Comparison of ENCODE assay signal across 16 cellular contexts in the genomic region with DNA sequence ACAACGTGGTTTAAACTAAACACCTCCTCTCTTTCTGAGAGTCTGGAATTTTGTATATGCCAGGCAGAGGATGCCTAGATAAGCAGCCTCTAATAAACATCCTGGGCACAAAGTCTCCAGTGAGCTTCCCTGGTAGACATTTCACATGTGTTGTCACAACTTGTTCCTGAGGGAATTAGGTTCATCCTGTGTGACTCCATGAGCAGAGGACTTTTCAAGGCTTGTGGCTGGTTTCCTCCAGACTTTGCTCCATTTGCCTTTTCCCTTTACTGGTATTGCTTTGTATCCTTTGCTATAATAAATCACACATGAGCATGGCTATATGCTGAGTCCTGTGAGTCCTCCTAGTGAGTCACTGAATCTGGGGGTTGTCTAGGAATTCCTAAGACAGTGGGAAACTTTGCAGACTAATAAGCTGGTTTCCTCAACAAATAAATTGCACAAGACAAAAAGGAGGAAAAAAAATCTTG.
A peak's percentile ranks its signal among the peaks of the same experiment; 100 is the strongest.
DNase-seq lines count a peak whose midpoint lies in the region; FAIRE-seq and TF ChIP-seq lines count a peak whose summit lies in the region.
"Had no signal": no experiment of that assay in that cellular context is flagged by ENCODE, and none has a peak within 500 bp of the region (broad histone marks: within the 10 kb centered on the region; RNA-seq: fewer than 3 reads in every experiment).

No MANE protein-coding gene starts in this region.

- peak overlapping the region in 1 of 3 experiments; percentile 53; a peak in 1 of 7 replicates for H3K27ac Mint-ChIP-seq in H9
- H3K27ac Mint-ChIP-seq: activated T-helper 2 cell treated with anti-CD3 and anti-CD28 coated beads, Interferon-gamma antibody, Interleukin-2, Interleukin-4, amounts not matched to agents 10 μg/mL and 5 μg/mL and 100 μg/mL, durations not matched to agents 14 hours and 24 hours and 36 hours had no signal

- H3K4ac ChIP-seq in H1 (replicated peaks; ENCODE audit: insufficient read length, low read depth, low read length) (no peak overlapping the region), H9 (ENCODE audit: low read depth, low read length) (no peak overlapping the region), trophoblast cell (ENCODE audit: low read depth, low read length) (no peak overlapping the region)

- H3K36me3 ChIP-seq in H1 (ENCODE audit: control insufficient read depth in 2 of 4, insufficient read depth in 4 of 4, low read length in 3 of 4) (no peaks in the 10 kb centered on the region), mesodermal cell (ENCODE audit: control insufficient read depth, insufficient read depth, low read length) (no peaks in the 10 kb centered on the region), OCI-LY7 (ENCODE audit: insufficient read depth, low read length) (no peaks in the 10 kb centered on the region), trophoblast cell (ENCODE audit: control insufficient read depth in 1 of 2, insufficient read depth in 2 of 2, low read length in 2 of 2) (no peaks in the 10 kb centered on the region)
- H3K36me3 ChIP-seq: Peyer's patch, upper lobe of left lung had no signal

- H4K8ac ChIP-seq in H1 (ENCODE audit: extremely low read depth, insufficient read depth, low read length), result no peak overlapping the region
- H4K8ac ChIP-seq in H9 (replicated peaks; ENCODE audit: insufficient read length, low read depth, low read length), result no peak overlapping the region
- H4K8ac ChIP-seq in trophoblast cell (ENCODE audit: low read depth, low read length), result no peak overlapping the region

- H2BK15ac ChIP-seq in H1 (ENCODE audit: low read length), result no peak overlapping the region
- H2BK15ac ChIP-seq in H9 (ENCODE audit: low read depth, low read length), result no peak overlapping the region

- no peaks in the 10 kb centered on the region for H3K27me3 ChIP-seq in H1 (replicated peaks in 1 of 4; ENCODE audit: control insufficient read depth in 3 of 4, extremely low read depth in 1 of 4, insufficient read depth in 3 of 4, low read length in 3 of 4)
- no peaks in the 10 kb centered on the region for H3K27me3 ChIP-seq in H9 (ENCODE audit: insufficient read depth, low read length)
- no peaks in the 10 kb centered on the region for H3K27me3 ChIP-seq in trophoblast cell (ENCODE audit: insufficient read depth, low read length)
- H3K27me3 ChIP-seq: Peyer's patch, upper lobe of left lung had no signal

- no peak overlapping the region for H4K12ac ChIP-seq in trophoblast cell (ENCODE audit: low read depth, low read length)

- peak; percentile 82 for FAIRE-seq in RCC 7860 (lab: Jason Lieb, UNC)
- no peak for FAIRE-seq in H1 (lab: Jason Lieb, UNC)
- FAIRE-seq: colon had no signal

- H2AFZ ChIP-seq in H1 (ENCODE audit: low read length) (0 out of 2 replicates have a peak overlapping the region, but pooled peaks have one; percentile 40), OCI-LY7 (ENCODE audit: low read length) (no peak overlapping the region), H9 (ENCODE audit: low read length) (no peak overlapping the region), trophoblast cell (ENCODE audit: insufficient read depth, low read length, poor library complexity) (no peak overlapping the region)

- no peaks in the 10 kb centered on the region for H3K27me3 Mint-ChIP-seq in H9 (ENCODE audit: low read depth)

- H2BK5ac ChIP-seq in H1 (ENCODE audit: low read depth, low read length) (no peak overlapping the region), H9 (ENCODE audit: insufficient read length, low read length) (no peak overlapping the region), trophoblast cell (ENCODE audit: low read depth, low read length, poor library complexity) (no peak overlapping the region)

- no peak for TF ChIP-seq EP300 in H1 (IDR thresholded peaks at IDR 0.05; ENCODE audit: borderline replicate concordance in 1 of 2, low read depth in 2 of 2, low read length in 2 of 2)

- no TSS peak for BruUV-seq in OCI-LY7 (replicated peaks; lab: Mats Ljungman, UMichigan)

- H3K9me2 ChIP-seq in OCI-LY7 (ENCODE audit: insufficient read depth, low read length), result no peaks in the 10 kb centered on the region

- H3K56ac ChIP-seq in H1 (replicated peaks; ENCODE audit: insufficient read length, low read depth, low read length), result no peak overlapping the region
- no peak overlapping the region for H3K56ac ChIP-seq in H9 (ENCODE audit: insufficient read length, low read depth, low read length)

- 96% methylated on average over 1 of the region's 1 CpG; no CpG with 5 or more reads in 1 of the 2 experiments for WGBS in H1 (ENCODE audit: extremely low coverage in 1 of 2, insufficient coverage in 1 of 2, insufficient read length in 1 of 2, insufficient replicate concordance in 2 of 2, low coverage in 1 of 2, low lambda C conversion rate in 2 of 2, missing lambda C conversion rate in 1 of 2), 2 experiments
- 100% methylated on average over 1 of the region's 1 CpG; no CpG with 5 or more reads in 1 of the 2 experiments for WGBS in mesodermal cell (ENCODE audit: insufficient coverage in 2 of 2), 2 experiments
- WGBS in H9 (ENCODE audit: extremely low coverage, insufficient read length, low lambda C conversion rate), result no CpG with 5 or more reads among the region's 1 CpG
- no CpG with 5 or more reads among the region's 1 CpG for WGBS in trophoblast cell (ENCODE audit: extremely low coverage, insufficient coverage, insufficient read length)

- peak; percentile 76 for DNase-seq in AG20443 (ENCODE audit: low spot score)
- DNase-seq in RCC 7860 (ENCODE audit: low spot score), result peak; percentile 67
- DNase-seq in H1 (ENCODE audit: low read depth in 1 of 2, low spot score in 2 of 2), result no peak
- DNase-seq in OCI-LY7 (ENCODE audit: low spot score), result no peak
- DNase-seq in DMS153 (lab: John Stamatoyannopoulos, UW), result no peak
- DNase-seq in H9, result no peak
- no peak for DNase-seq in trophoblast cell
- DNase-seq: activated CD4-positive, CD25-positive, alpha-beta regulatory T cell; hippocampal formation; midbrain; Peyer's patch; upper lobe of left lung had no signal

- H3K9ac ChIP-seq in H1 (replicated peaks in 1 of 4; ENCODE audit: extremely low read depth in 1 of 4, low read depth in 3 of 4, low read length in 3 of 4) (no peak overlapping the region), H9 (ENCODE audit: extremely low read depth, insufficient read length, low read length) (no peak overlapping the region), trophoblast cell (ENCODE audit: low read length) (no peak overlapping the region)

- H3K9me3 Mint-ChIP-seq in H9, result 0 out of 5 replicates have a peak, but pooled peaks cover 0 to 2% of the 10 kb centered on the region in 2 experiments
- H3K9me3 Mint-ChIP-seq: activated T-helper 2 cell treated with anti-CD3 and anti-CD28 coated beads, Interferon-gamma antibody, Interleukin-2, Interleukin-4, amounts not matched to agents 10 μg/mL and 5 μg/mL and 100 μg/mL, durations not matched to agents 14 hours and 24 hours and 36 hours had no signal

- no peaks in the 10 kb centered on the region for H3K4me1 ChIP-seq in H1 (replicated peaks in 1 of 4; ENCODE audit: control insufficient read depth in 3 of 4, insufficient read depth in 4 of 4, low read length in 3 of 4)
- no peaks in the 10 kb centered on the region for H3K4me1 ChIP-seq in mesodermal cell (ENCODE audit: control insufficient read depth, insufficient read depth, low read length, poor library complexity, severe bottlenecking)
- H3K4me1 ChIP-seq in OCI-LY7 (ENCODE audit: insufficient read depth, low read length, poor library complexity, severe bottlenecking), result no peaks in the 10 kb centered on the region
- no peaks in the 10 kb centered on the region for H3K4me1 ChIP-seq in H9 (ENCODE audit: insufficient read depth, low read length)
- H3K4me1 ChIP-seq in trophoblast cell (ENCODE audit: control insufficient read depth in 1 of 2, insufficient read depth in 2 of 2, low read length in 2 of 2), result no peaks in the 10 kb centered on the region
- H3K4me1 ChIP-seq: Peyer's patch, upper lobe of left lung had no signal

- H3K18ac ChIP-seq in H1 (ENCODE audit: extremely low read depth, low read length) (no peak overlapping the region), H9 (ENCODE audit: insufficient read length, low read depth, low read length) (no peak overlapping the region), trophoblast cell (ENCODE audit: low read length) (no peak overlapping the region)

- no peak overlapping the region for H3K4me3 Mint-ChIP-seq in H9

- POLR2A ChIA-PET in H1 (lab: Charles Lee; ENCODE audit: partially characterized antibody) (no interaction called here), OCI-LY7 (lab: Charles Lee) (interaction anchor here (0.6 kb wide), 1 partner anchor 800 kb away, joined by 3 read pairs; no protein-coding TSS in a partner anchor)

- H4K20me1 ChIP-seq in H1 (replicated peaks in 1 of 2; ENCODE audit: control insufficient read depth in 1 of 2, insufficient read depth in 2 of 2, low read length in 2 of 2) (no peaks in the 10 kb centered on the region), OCI-LY7 (ENCODE audit: insufficient read depth, low read length) (no peaks in the 10 kb centered on the region), H9 (ENCODE audit: control insufficient read depth, insufficient read depth, insufficient read length) (no peaks in the 10 kb centered on the region)

- H2BK12ac ChIP-seq in H1 (ENCODE audit: low read depth, low read length) (no peak overlapping the region), H9 (ENCODE audit: insufficient read length, low read depth, low read length) (no peak overlapping the region), trophoblast cell (ENCODE audit: low read length) (no peak overlapping the region)

- H3K4me3 ChIP-seq in H1 (ENCODE audit: extremely low read depth in 1 of 4, insufficient read depth in 2 of 4, low read depth in 3 of 4, low read length in 4 of 4) (no peak overlapping the region), mesodermal cell (ENCODE audit: extremely low read depth, insufficient read depth, low read length, poor library complexity, severe bottlenecking) (no peak overlapping the region), OCI-LY7 (ENCODE audit: low read depth, low read length, poor library complexity, severe bottlenecking) (no peak overlapping the region), trophoblast cell (ENCODE audit: low read depth, low read length) (no peak overlapping the region)
- H3K4me3 ChIP-seq: Peyer's patch, skin epidermis, upper lobe of left lung had no signal

- no peak overlapping the region for H3K23ac ChIP-seq in H1 (ENCODE audit: insufficient read length)
- no peak overlapping the region for H3K23ac ChIP-seq in H9 (ENCODE audit: insufficient read length, low read depth, low read length)
- no peak overlapping the region for H3K23ac ChIP-seq in trophoblast cell (ENCODE audit: low read length)

- no peak for TF ChIP-seq RAD21 in H1 (IDR thresholded peaks at IDR 0.05 in 1 of 2, conservative IDR thresholded peaks at IDR 0.05 in 1 of 2; ENCODE audit: low read depth in 2 of 2, low read length in 2 of 2)

- H3K4me1 Mint-ChIP-seq in H9, result peaks cover 0 to 4% of the 10 kb centered on the region in 2 experiments; a peak in 1 of 4 replicates

- no peaks in the 10 kb centered on the region for H3K23me2 ChIP-seq in H1 (ENCODE audit: low read depth, low read length)
- no peaks in the 10 kb centered on the region for H3K23me2 ChIP-seq in H9 (ENCODE audit: insufficient read length, low read depth, low read length, poor library complexity, severe bottlenecking)

- no peak overlapping the region for H2BK20ac ChIP-seq in H1 (ENCODE audit: low read length)
- H2BK20ac ChIP-seq in H9 (ENCODE audit: low read depth, low read length, poor library complexity, severe bottlenecking), result no peak overlapping the region

- CTCF ChIA-PET in H1 (lab: Charles Lee; ENCODE audit: partially characterized antibody) (interaction anchor here (0.7 kb wide), 1 partner anchor 665 kb away, joined by 3 read pairs; no protein-coding TSS in a partner anchor), OCI-LY7 (lab: Charles Lee; ENCODE audit: unreplicated experiment) (no interaction called here)

- H3K4me2 ChIP-seq in H1 (ENCODE audit: insufficient read depth in 1 of 2, low read depth in 2 of 2, low read length in 2 of 2) (no peak overlapping the region), OCI-LY7 (ENCODE audit: low read length) (no peak overlapping the region), H9 (ENCODE audit: insufficient read depth, insufficient read length, low read length) (no peak overlapping the region), trophoblast cell (ENCODE audit: low read length) (no peak overlapping the region)

- H3K9me3 ChIP-seq in H1 (ENCODE audit: insufficient read depth in 2 of 2, low read depth in 1 of 2, low read length in 1 of 2), result no peaks in the 10 kb centered on the region
- H3K9me3 ChIP-seq in mesodermal cell (ENCODE audit: control insufficient read depth, low read length), result no peaks in the 10 kb centered on the region
- no peaks in the 10 kb centered on the region for H3K9me3 ChIP-seq in OCI-LY7 (ENCODE audit: low read length)
- H3K9me3 ChIP-seq in H9 (ENCODE audit: control insufficient read depth, low read depth, low read length), result no peaks in the 10 kb centered on the region
- no peaks in the 10 kb centered on the region for H3K9me3 ChIP-seq in trophoblast cell (ENCODE audit: insufficient read depth, low read depth, low read length)
- H3K9me3 ChIP-seq: Peyer's patch, upper lobe of left lung had no signal

- no peak for TF ChIP-seq POLR2A in H1 (IDR thresholded peaks at IDR 0.05; ENCODE audit: control extremely low read depth in 1 of 2, low read depth in 2 of 2, low read length in 2 of 2)

- no peaks in the 10 kb centered on the region for H3K79me2 ChIP-seq in H1 (ENCODE audit: control insufficient read depth in 1 of 2, insufficient read depth in 2 of 2, low read length in 2 of 2)
- no peaks in the 10 kb centered on the region for H3K79me2 ChIP-seq in OCI-LY7 (ENCODE audit: insufficient read depth, low read depth, low read length)
- H3K79me2 ChIP-seq in H9 (ENCODE audit: insufficient read depth, low read length), result no peaks in the 10 kb centered on the region
- no peaks in the 10 kb centered on the region for H3K79me2 ChIP-seq in trophoblast cell (ENCODE audit: control insufficient read depth, insufficient read depth, low read length, poor library complexity)

- no peak overlapping the region for H2AK5ac ChIP-seq in H1 (ENCODE audit: low read depth, low read length)
- no peak overlapping the region for H2AK5ac ChIP-seq in H9 (ENCODE audit: insufficient read length, low read length)
- H2AK5ac ChIP-seq in trophoblast cell (ENCODE audit: low read length), result no peak overlapping the region

- H3K36me3 Mint-ChIP-seq in H9 (ENCODE audit: insufficient read depth in 1 of 3, low read depth in 3 of 3), result peaks cover 0 to 6% (median 0%) of the 10 kb centered on the region in 3 experiments; a peak in 3 of 7 replicates

- H3K27ac ChIP-seq in H1 (ENCODE audit: low read depth, low read length) (no peak overlapping the region), mesodermal cell (ENCODE audit: low read depth, low read length, severe bottlenecking) (peak overlapping the region; percentile 90), OCI-LY7 (ENCODE audit: low read depth, low read length, poor library complexity, severe bottlenecking) (no peak overlapping the region), H9 (ENCODE audit: insufficient read length, low read depth, low read length) (no peak overlapping the region), trophoblast cell (ENCODE audit: low read depth, low read length) (no peak overlapping the region)
- H3K27ac ChIP-seq: Peyer's patch had no signal

- H3K14ac ChIP-seq in H1 (ENCODE audit: insufficient read length), result no peak overlapping the region
- H3K14ac ChIP-seq in H9 (ENCODE audit: insufficient read depth, low read length), result no peak overlapping the region
- no peak overlapping the region for H3K14ac ChIP-seq in trophoblast cell (ENCODE audit: low read length)

- TF ChIP-seq CTCF in H1 (IDR thresholded peaks at IDR 0.05; ENCODE audit: control extremely low read depth in 1 of 3, insufficient read depth in 1 of 3, low read depth in 1 of 3, low read length in 3 of 3) (no peak), OCI-LY7 (conservative IDR thresholded peaks at IDR 0.05; ENCODE audit: low read length) (no peak), H9 (conservative IDR thresholded peaks at IDR 0.05) (no peak)

- no peak overlapping the region for H4K91ac ChIP-seq in H1 (replicated peaks; ENCODE audit: insufficient read length, low read length)
- H4K91ac ChIP-seq in H9 (ENCODE audit: insufficient read length, low read depth, low read length), result no peak overlapping the region
- no peak overlapping the region for H4K91ac ChIP-seq in trophoblast cell (ENCODE audit: low read depth, low read length)

- no peak overlapping the region for H2BK120ac ChIP-seq in H1 (replicated peaks; ENCODE audit: low read depth, low read length)
- H2BK120ac ChIP-seq in H9 (ENCODE audit: low read depth, low read length, poor library complexity, severe bottlenecking), result no peak overlapping the region
- no peak overlapping the region for H2BK120ac ChIP-seq in trophoblast cell (ENCODE audit: insufficient read depth, low read length, poor library complexity)

- H4K5ac ChIP-seq in H1 (ENCODE audit: insufficient read length, low read depth, low read length) (no peak overlapping the region), H9 (ENCODE audit: insufficient read length, low read depth, low read length) (no peak overlapping the region)

- intact Hi-C loops in OCI-LY7 (cut with micrococcal nuclease; ENCODE audit: unreplicated experiment), result no loop called here

- H3K79me1 ChIP-seq in H1 (ENCODE audit: low read depth, low read length) (no peaks in the 10 kb centered on the region), H9 (ENCODE audit: insufficient read depth, low read depth, low read length, poor library complexity, severe bottlenecking) (no peaks in the 10 kb centered on the region), trophoblast cell (ENCODE audit: low read length) (no peaks in the 10 kb centered on the region)

- H3T11ph ChIP-seq in H9 (ENCODE audit: low read length), result no peak overlapping the region

Comparison
In these comparisons a context has a peak if more than half of its experiments do, and no peak if none do; other contexts are left out.
1. DNase-seq: peak in AG20443 (single experiment) and RCC 7860 (single experiment); none in H1 (0 of 2), OCI-LY7 (single experiment), DMS153 (single experiment), H9 (single experiment) and trophoblast cell (0 of 2).